In genomic region chr9:137240321-137240840, GRCh38 we compare ENCODE assay signal across 8 cellular contexts. TPM values are rescaled to one million over a fixed set of nuclear protein-coding genes. Genes with fewer than 3 reads are reported as not detected.
DNase-seq lines count a peak whose midpoint lies in the region; ATAC-seq and TF ChIP-seq lines count a peak whose summit lies in the region.

No MANE protein-coding gene starts in this region.

- H3K4me1 ChIP-seq in stomach: peaks cover 47 to 78% (median 76%) of the 10 kb centered on the region in 4 donors

- no peaks in the 10 kb centered on the region for H3K9me3 Mint-ChIP-seq in natural killer cell

- peak overlapping the region; percentile 86 to 94 for H3K27ac Mint-ChIP-seq in natural killer cell

- H3K27ac ChIP-seq in stomach: peak overlapping the region; percentile 83 to 97 (median 94)

- peak; percentile 2 for ATAC-seq in GM18520 (IDR thresholded peaks at IDR 0.05; ENCODE audit: unreplicated experiment)
- peak; percentile 15 for ATAC-seq in HG03045 (IDR thresholded peaks at IDR 0.05; ENCODE audit: unreplicated experiment)
- ATAC-seq in natural killer cell: peak; percentile 22 to 43 (median 32)

- peaks cover 0 to 4% of the 10 kb centered on the region in 2 donors for H3K27me3 Mint-ChIP-seq in natural killer cell (ENCODE audit: low read depth in 2 of 2)

- 0 to 2% (median 1%) methylated on average over 10 to 58 of the region's 58 CpGs for WGBS in stomach, 5 donors

- no peak for TF ChIP-seq POLR2A in stomach (IDR thresholded peaks at IDR 0.05)

- H3K4me3 Mint-ChIP-seq in natural killer cell: peak overlapping the region; percentile 76

- TF ChIP-seq EP300 in stomach (IDR thresholded peaks at IDR 0.05): no peak

- H3K36me3 ChIP-seq in stomach: peaks cover 16 to 22% (median 21%) of the 10 kb centered on the region in 4 donors

- TF ChIP-seq CTCF in AG09309 (IDR thresholded peaks at IDR 0.05; ENCODE audit: control insufficient read depth, insufficient read depth, low read depth, low read length, missing control alignments): no peak
- TF ChIP-seq CTCF in natural killer cell (IDR thresholded peaks at IDR 0.05): no peak
- no peak for TF ChIP-seq CTCF in stomach (IDR thresholded peaks at IDR 0.05)

- H3K27me3 ChIP-seq in stomach: peaks cover under 1 to 9% (median 6%) of the 10 kb centered on the region in 3 donors

- intact Hi-C loops in natural killer cell (cut with micrococcal nuclease): loop anchor here (5.0 kb wide), 2 partner anchors 38 to 448 kb away; partner anchors contain the start of genes TMEM141 and TPRN
- intact Hi-C loops in stomach (cut with DNase I; ENCODE audit: low total_unique reads): no loop called here

- DNase-seq in AG09309 (ENCODE audit: low read depth): no peak
- peak; percentile 92 for DNase-seq in NCI-H69 (lab: John Stamatoyannopoulos, UW)
- peak; percentile 69 for DNase-seq in activated T-cell treated with anti-CD3 and anti-CD28 coated beads for 48 hours (ENCODE audit: low read depth)
- peak; percentile 88 for DNase-seq in fibroblast of gingiva (ENCODE audit: low read depth)
- no peak for DNase-seq in natural killer cell
- DNase-seq in stomach: peak; percentile 74

- H3K4me3 ChIP-seq in AG09309 (ENCODE audit: control insufficient read depth, low read depth, low read length): peak overlapping the region; percentile 67
- peak overlapping the region; percentile 60 to 78 (median 72) for H3K4me3 ChIP-seq in stomach

- no peaks in the 10 kb centered on the region for H3K36me3 Mint-ChIP-seq in natural killer cell

- no peaks in the 10 kb centered on the region for H3K9me3 ChIP-seq in stomach

- H3K4me1 Mint-ChIP-seq in natural killer cell: peaks cover 19 to 35% of the 10 kb centered on the region in 2 donors

RNA-seq across cellular contexts. Expression of gene TUBB4B, which starts 0.7 kb away (rescaled TPM):
- 100 to 1,000 TPM in 1 of 3 donors, 10 to 100 TPM in 2; 84.4 to 121 (median 93.9) TPM for total RNA-seq in natural killer cell
- 100 to 1,000 TPM in 4 of 5 donors, 10 to 100 TPM in 1; 69.4 to 170 (median 115) TPM for total RNA-seq in stomach
- polyA plus RNA-seq in stomach: 100 to 1,000 TPM; 188 to 292 (median 215) TPM

RNA-seq across cellular contexts. Expression of gene SLC34A3, which starts 9.7 kb away (rescaled TPM):
- not detected for total RNA-seq in natural killer cell
- total RNA-seq in stomach: under 1 TPM in 1 of 5 donors, not detected in 4; 0.18 TPM
- polyA plus RNA-seq in stomach: under 1 TPM in 1 of 3 donors, not detected in 2; 0.53 TPM

RNA-seq across cellular contexts. Expression of gene STPG3, which starts 10.7 kb away (rescaled TPM):
- total RNA-seq in natural killer cell (not detected), stomach (not detected)
- polyA plus RNA-seq in stomach: not detected

RNA-seq across cellular contexts. Expression of gene RNF224, which starts 13.1 kb away (rescaled TPM):
- total RNA-seq in natural killer cell: not detected
- not detected for total RNA-seq in stomach
- 1 to 10 TPM in 1 of 3 donors, not detected in 2; 1.0 TPM for polyA plus RNA-seq in stomach

RNA-seq across cellular contexts. Expression of gene NELFB, which starts 14.7 kb away (rescaled TPM):
- 10 to 100 TPM; 42.9 to 53.8 (median 52.6) TPM for total RNA-seq in natural killer cell
- 100 to 1,000 TPM in 1 of 5 donors, 10 to 100 TPM in 4; 11.2 to 134 (median 44.9) TPM for total RNA-seq in stomach
- polyA plus RNA-seq in stomach: 10 to 100 TPM; 29.0 to 38.0 (median 34.2) TPM

Comparison
In these comparisons a context has a peak if more than half of its experiments do, and no peak if none do; other contexts are left out.
1. DNase-seq: peak in NCI-H69 (single experiment), activated T-cell treated with anti-CD3 and anti-CD28 coated beads for 48 hours (single experiment), fibroblast of gingiva (single experiment) and stomach (single experiment); none in AG09309 (single experiment) and natural killer cell (single experiment).
2. Peak in every context shown above with its lines, with median percentiles within 50 percentile points of each other: ATAC-seq.